In genomic region chr1:204146965-204147364, GRCh38 we compare ENCODE assay signal across 16 cellular contexts. TPM values are rescaled to one million over a fixed set of nuclear protein-coding genes. Genes with fewer than 3 reads are reported as not detected.
A peak's percentile ranks its signal among the peaks of the same experiment; 100 is the strongest.
DNase-seq lines count a peak whose midpoint lies in the region; ATAC-seq, FAIRE-seq and TF ChIP-seq lines count a peak whose summit lies in the region.
"Had no signal": no experiment of that assay in that cellular context is flagged by ENCODE, and none has a peak within 500 bp of the region (broad histone marks: within the 10 kb centered on the region; RNA-seq: fewer than 3 reads in every experiment).

No MANE protein-coding gene starts in this region.

- intact Hi-C loops in HepG2 (cut with micrococcal nuclease; ENCODE audit: unreplicated experiment) (loop anchor here (10.0 kb wide), 1 partner anchor 358 kb away; no protein-coding TSS in a partner anchor), testis (cut with DNase I; ENCODE audit: low total_unique reads) (no loop called here)

- BruUV-seq in HepG2 (replicated peaks; lab: Mats Ljungman, UMichigan): no TSS peak

- no peak overlapping the region for H3K23ac ChIP-seq in H9 (ENCODE audit: insufficient read length, low read depth, low read length)

- H3K27ac ChIP-seq in H9 (ENCODE audit: insufficient read length, low read depth, low read length): no peak overlapping the region
- H3K27ac ChIP-seq in HepG2 (ENCODE audit: extremely low read length, insufficient read depth, low read length): peak overlapping the region; percentile 65
- peak overlapping the region; percentile 38 to 63 for H3K27ac ChIP-seq in testis

- H2AK5ac ChIP-seq in H9 (ENCODE audit: insufficient read length, low read length): no peak overlapping the region

- H2BK120ac ChIP-seq in H9 (ENCODE audit: low read depth, low read length, poor library complexity, severe bottlenecking): no peak overlapping the region

- H3K9me3 ChIP-seq in H9 (ENCODE audit: control insufficient read depth, low read depth, low read length): no peaks in the 10 kb centered on the region
- no peaks in the 10 kb centered on the region for H3K9me3 ChIP-seq in HepG2 (ENCODE audit: low read length)
- H3K9me3 ChIP-seq in testis: no peaks in the 10 kb centered on the region

- no peak overlapping the region for H3T11ph ChIP-seq in H9 (ENCODE audit: low read length)

- H3K4me3 ChIP-seq in HepG2 (replicated peaks in 1 of 3; ENCODE audit: insufficient read depth in 1 of 3, low read depth in 2 of 3, low read length in 3 of 3) (peak overlapping the region in 1 of 3 experiments; percentile 5; a peak in 1 of 6 replicates), testis (no peak overlapping the region)

- H3K79me1 ChIP-seq in H9 (ENCODE audit: insufficient read depth, low read depth, low read length, poor library complexity, severe bottlenecking): no peaks in the 10 kb centered on the region

- H4K91ac ChIP-seq in H9 (ENCODE audit: insufficient read length, low read depth, low read length): no peak overlapping the region

- no peak overlapping the region for H2BK5ac ChIP-seq in H9 (ENCODE audit: insufficient read length, low read length)

- CTCF ChIA-PET in WTC11 (lab: Charles Lee): interaction anchor here (0.9 to 1.7 kb wide), 8 partner anchors 9 to 276 kb away, joined by 3 to 6 read pairs (median 4); partner anchors contain the start of gene GOLT1A
- CTCF ChIA-PET in HepG2 (lab: Yijun Ruan, JAX; ENCODE audit: low intra/inter-chr PET ratio, low total read pairs): no interaction called here

- no peak overlapping the region for H2BK15ac ChIP-seq in H9 (ENCODE audit: low read depth, low read length)

- H3K27me3 Mint-ChIP-seq in H9 (ENCODE audit: low read depth): peaks cover 30% of the 10 kb centered on the region
- peaks cover 11% of the 10 kb centered on the region for H3K27me3 Mint-ChIP-seq in WTC11 (ENCODE audit: low read depth)

- H3K27me3 ChIP-seq in H9 (ENCODE audit: insufficient read depth, low read length) (no peaks in the 10 kb centered on the region), HepG2 (ENCODE audit: control insufficient read depth in 1 of 2, insufficient read depth in 2 of 2, low read length in 2 of 2) (no peaks in the 10 kb centered on the region; a peak in 1 of 5 replicates), testis (no peaks in the 10 kb centered on the region)

- no CpG with 5 or more reads among the region's 7 CpGs for WGBS in H9 (ENCODE audit: extremely low coverage, insufficient read length, low lambda C conversion rate)
- WGBS in HepG2 (ENCODE audit: low lambda C conversion rate): 68% methylated on average over 4 of the region's 7 CpGs
- 56 to 72% methylated on average over 7 of the region's 7 CpGs for WGBS in testis, 2 donors

- no peak overlapping the region for H3K56ac ChIP-seq in H9 (ENCODE audit: insufficient read length, low read depth, low read length)

- TF ChIP-seq CTCF in H9 (conservative IDR thresholded peaks at IDR 0.05) (no peak), WTC11 (IDR thresholded peaks at IDR 0.05) (no peak), HepG2 (CRISPR knock-in tag; IDR thresholded peaks at IDR 0.05) (no peak), testis (IDR thresholded peaks at IDR 0.05) (no peak), GM13977 (IDR thresholded peaks at IDR 0.05; ENCODE audit: extremely low read depth, insufficient read depth, missing control alignments) (no peak)

- no peak overlapping the region for H4K8ac ChIP-seq in H9 (replicated peaks; ENCODE audit: insufficient read length, low read depth, low read length)

- H2AFZ ChIP-seq in H9 (ENCODE audit: low read length): no peak overlapping the region
- no peak overlapping the region for H2AFZ ChIP-seq in HepG2 (ENCODE audit: low read length)

- peaks cover 49 to 50% of the 10 kb centered on the region in 2 experiments for H3K4me1 Mint-ChIP-seq in H9
- peaks cover 48% of the 10 kb centered on the region for H3K4me1 Mint-ChIP-seq in WTC11

- ATAC-seq in WTC11 (no peak; the same call in 1 of the 2 replicates), HepG2 (peak; percentile 2; the same call in 1 of the 3 replicates), HG02885 (IDR thresholded peaks at IDR 0.05; ENCODE audit: poor library complexity, unreplicated experiment) (no peak)

- no peak for DNase-seq in H9
- no peak for DNase-seq in WTC11 (ENCODE audit: low spot score)
- no peak for DNase-seq in HepG2 (ENCODE audit: low spot score)
- no peak for DNase-seq in testis
- DNase-seq in GM13977 (ENCODE audit: low spot score): no peak
- no peak for DNase-seq in NCI-H510A (lab: John Stamatoyannopoulos, UW)
- DNase-seq: DMS153, Kasumi-1, MM.1S, NCI-H1092 treated with DMSO at 0.1 percent for 48 hours, NCI-H1694, NCI-H524 treated with DMSO at 0.1 percent for 48 hours, SHP77 treated with DMSO at 0.1 percent for 48 hours had no signal

- no peak for TF ChIP-seq RAD21 in HepG2 (CRISPR knock-in tag; IDR thresholded peaks at IDR 0.05)

- peak overlapping the region in 1 of 2 experiments; percentile 40; a peak in 1 of 5 replicates for H3K4me3 Mint-ChIP-seq in H9
- H3K4me3 Mint-ChIP-seq in WTC11: no peak overlapping the region

- in situ Hi-C loops in HepG2 (cut with HindIII; ENCODE audit: extremely low pct_ligation_motif_present, low pct_unique_long_range_greater_than_20kb) (no loop called here), GM13977 (cut with MboI; ENCODE audit: low pct_unique_long_range_greater_than_20kb, low sequenced_read_pairs, unreplicated experiment) (no loop called here)

- no peak overlapping the region for H3K18ac ChIP-seq in H9 (ENCODE audit: insufficient read length, low read depth, low read length)

- no peak overlapping the region for H2BK20ac ChIP-seq in H9 (ENCODE audit: low read depth, low read length, poor library complexity, severe bottlenecking)

- H3K9me3 Mint-ChIP-seq in H9: no peaks in the 10 kb centered on the region; a peak in 1 of 5 replicates
- H3K9me3 Mint-ChIP-seq in WTC11: no peaks in the 10 kb centered on the region
- H3K9me3 Mint-ChIP-seq: IgD-negative memory B cell had no signal

- no peak overlapping the region for H3K9ac ChIP-seq in H9 (ENCODE audit: extremely low read depth, insufficient read length, low read length)
- H3K9ac ChIP-seq in HepG2 (ENCODE audit: insufficient read depth, low read depth, low read length): no peak overlapping the region; the same call in 1 of the 2 replicates

- peaks cover 6% of the 10 kb centered on the region for H3K23me2 ChIP-seq in H9 (ENCODE audit: insufficient read length, low read depth, low read length, poor library complexity, severe bottlenecking)

- H3K14ac ChIP-seq in H9 (ENCODE audit: insufficient read depth, low read length): no peak overlapping the region

- TF ChIP-seq EP300 in HepG2 (IDR thresholded peaks at IDR 0.05; ENCODE audit: low read depth in 2 of 2, low read length in 2 of 2): peak in 1 of 2 experiments; percentile 53; a peak in 1 of 4 replicates
- TF ChIP-seq EP300 in HepG2 (CRISPR knock-in tag; IDR thresholded peaks at IDR 0.05; ENCODE audit: borderline replicate concordance): no peak

- H4K5ac ChIP-seq in H9 (ENCODE audit: insufficient read length, low read depth, low read length): no peak overlapping the region

- TF ChIP-seq POLR2A in HepG2 (IDR thresholded peaks at IDR 0.05; ENCODE audit: insufficient read depth in 1 of 2, low read depth in 2 of 2, low read length in 2 of 2) (no peak), testis (IDR thresholded peaks at IDR 0.05) (no peak)

- peaks cover 0 to 10% (median 9%) of the 10 kb centered on the region in 3 experiments; a peak in 4 of 7 replicates for H3K36me3 Mint-ChIP-seq in H9 (ENCODE audit: insufficient read depth in 1 of 3, low read depth in 3 of 3)
- peaks cover 6% of the 10 kb centered on the region; the same call in 1 of the 2 replicates for H3K36me3 Mint-ChIP-seq in WTC11
- H3K36me3 Mint-ChIP-seq: IgD-negative memory B cell had no signal

- H3K4ac ChIP-seq in H9 (ENCODE audit: low read depth, low read length): no peak overlapping the region

- no peak overlapping the region for H2BK12ac ChIP-seq in H9 (ENCODE audit: insufficient read length, low read depth, low read length)

- H4K20me1 ChIP-seq in H9 (ENCODE audit: control insufficient read depth, insufficient read depth, insufficient read length) (no peaks in the 10 kb centered on the region), HepG2 (ENCODE audit: insufficient read depth, low read length) (no peaks in the 10 kb centered on the region)

- H3K36me3 ChIP-seq in HepG2 (replicated peaks in 1 of 2; ENCODE audit: control insufficient read depth in 1 of 2, insufficient read depth in 2 of 2, low read length in 2 of 2) (no peaks in the 10 kb centered on the region), testis (ENCODE audit: low read depth, missing control alignments) (no peaks in the 10 kb centered on the region)

- H3K4me1 ChIP-seq in H9 (ENCODE audit: insufficient read depth, low read length): peaks cover 4% of the 10 kb centered on the region; the same call in 1 of the 2 replicates
- peaks cover 83% of the 10 kb centered on the region for H3K4me1 ChIP-seq in HepG2 (ENCODE audit: insufficient read depth, low read length)
- peaks cover 70% of the 10 kb centered on the region for H3K4me1 ChIP-seq in testis

- H3K4me2 ChIP-seq in H9 (ENCODE audit: insufficient read depth, insufficient read length, low read length) (no peak overlapping the region), HepG2 (ENCODE audit: low read depth, low read length) (peak overlapping the region; percentile 50)

- no peak for FAIRE-seq in HepG2 (lab: Jason Lieb, UNC)
- FAIRE-seq: RCC 7860 had no signal

- peak overlapping the region; percentile 76 to 89 (median 85); a peak in 5 of 7 replicates for H3K27ac Mint-ChIP-seq in H9
- H3K27ac Mint-ChIP-seq in WTC11: 0 out of 2 replicates have a peak overlapping the region, but pooled peaks have one; percentile 40
- H3K27ac Mint-ChIP-seq: IgD-negative memory B cell had no signal

- POLR2A ChIA-PET in WTC11 (lab: Charles Lee): no interaction called here
- POLR2A ChIA-PET in HepG2 (lab: Yijun Ruan, JAX): no interaction called here

- no peaks in the 10 kb centered on the region for H3K79me2 ChIP-seq in H9 (ENCODE audit: insufficient read depth, low read length)
- no peaks in the 10 kb centered on the region for H3K79me2 ChIP-seq in HepG2 (ENCODE audit: insufficient read depth, low read length)

RNA-seq across cellular contexts. Expression of gene ETNK2, which starts 4.9 kb away (rescaled TPM):
- total RNA-seq in H9 (2021): 17.6 and 18.6 TPM in 2 replicates
- total RNA-seq in WTC11 (2021): 18.3 to 20.2 TPM (median 19.7 TPM) in 3 replicates
- total RNA-seq in HepG2 (2016; rRNA removed; fragmentation: Illumina TruSeq; extraction: Trizol): 35.3 and 42.8 TPM in 2 replicates
- 44.9 and 55.4 TPM in 2 replicates for total RNA-seq in HepG2 (2016; cell fraction: cytosol; rRNA removed; fragmentation: Illumina TruSeq; extraction: Trizol; ENCODE audit: low read depth)
- 31.7 and 40.5 TPM in 2 replicates for total RNA-seq in HepG2 (2016; cell fraction: insoluble cytoplasmic fraction; rRNA removed; fragmentation: Illumina TruSeq; extraction: Trizol)
- 91.7 and 102 TPM in 2 replicates for total RNA-seq in HepG2 (2016; cell fraction: membrane; rRNA removed; fragmentation: Illumina TruSeq; extraction: Trizol)
- total RNA-seq in HepG2 (2016; cell fraction: nucleus; rRNA removed; fragmentation: Illumina TruSeq; extraction: Trizol): 18.1 and 22.1 TPM in 2 replicates
- polyA plus RNA-seq in HepG2 (2011; rRNA removed): 15.5 and 23.4 TPM in 2 replicates
- polyA plus RNA-seq in HepG2 (2011; cell fraction: cytosol; rRNA removed): 13.9 and 23.8 TPM in 2 replicates
- polyA plus RNA-seq in HepG2 (2011; cell fraction: nucleus; rRNA removed): 5.6 and 10.0 TPM in 2 replicates
- polyA plus RNA-seq in HepG2 (2012): 18.2 and 18.3 TPM in 2 replicates
- polyA plus RNA-seq in HepG2 (2016; cell fraction: cytosol; fragmentation: Illumina TruSeq; extraction: Trizol; ENCODE audit: low read depth): 63.9 and 73.6 TPM in 2 replicates
- 38.8 and 47.8 TPM in 2 replicates for polyA plus RNA-seq in HepG2 (2016; cell fraction: insoluble cytoplasmic fraction; fragmentation: Illumina TruSeq; extraction: Trizol; ENCODE audit: low read depth)
- 98.0 and 100 TPM in 2 replicates for polyA plus RNA-seq in HepG2 (2016; cell fraction: membrane; fragmentation: Illumina TruSeq; extraction: Trizol; ENCODE audit: low read depth)
- polyA plus RNA-seq in HepG2 (2016; cell fraction: nucleus; fragmentation: Illumina TruSeq; extraction: Trizol; ENCODE audit: insufficient read depth, low read depth): 24.8 and 26.8 TPM in 2 replicates
- polyA minus RNA-seq in HepG2 (2011; rRNA and poly(A)+ RNA removed; ENCODE audit: low replicate concordance): 1.9 and 16.9 TPM in 2 replicates
- polyA minus RNA-seq in HepG2 (2011; cell fraction: cytosol; rRNA and poly(A)+ RNA removed): 6.6 and 10.3 TPM in 2 replicates
- 4.9 and 9.0 TPM in 2 replicates for polyA minus RNA-seq in HepG2 (2011; cell fraction: nucleus; rRNA and poly(A)+ RNA removed)
- total RNA-seq in testis: 100 to 1,000 TPM; 116 to 227 TPM
- polyA plus RNA-seq in testis (ENCODE audit: insufficient read depth, low read depth, low replicate concordance): 187 TPM

RNA-seq across cellular contexts. Expression of gene REN, which starts 19.2 kb away (rescaled TPM):
- total RNA-seq in H9 (2021): not detected in 2 replicates
- total RNA-seq in WTC11 (2021): not detected in 3 replicates
- total RNA-seq in HepG2 (2016; rRNA removed; fragmentation: Illumina TruSeq; extraction: Trizol): not detected in 2 replicates
- not detected in 2 replicates for total RNA-seq in HepG2 (2016; cell fraction: cytosol; rRNA removed; fragmentation: Illumina TruSeq; extraction: Trizol; ENCODE audit: low read depth)
- not detected in 2 replicates for total RNA-seq in HepG2 (2016; cell fraction: insoluble cytoplasmic fraction; rRNA removed; fragmentation: Illumina TruSeq; extraction: Trizol)
- total RNA-seq in HepG2 (2016; cell fraction: membrane; rRNA removed; fragmentation: Illumina TruSeq; extraction: Trizol): not detected in 2 replicates
- not detected in 2 replicates for total RNA-seq in HepG2 (2016; cell fraction: nucleus; rRNA removed; fragmentation: Illumina TruSeq; extraction: Trizol)
- 0.05 TPM in 1 of 2 replicates, not detected in the other for polyA plus RNA-seq in HepG2 (2011; rRNA removed)
- 0.03 and 0.06 TPM in 2 replicates for polyA plus RNA-seq in HepG2 (2011; cell fraction: cytosol; rRNA removed)
- 0.12 and 0.21 TPM in 2 replicates for polyA plus RNA-seq in HepG2 (2011; cell fraction: nucleus; rRNA removed)
- not detected in 2 replicates for polyA plus RNA-seq in HepG2 (2012)
- not detected in 2 replicates for polyA plus RNA-seq in HepG2 (2016; cell fraction: cytosol; fragmentation: Illumina TruSeq; extraction: Trizol; ENCODE audit: low read depth)
- polyA plus RNA-seq in HepG2 (2016; cell fraction: insoluble cytoplasmic fraction; fragmentation: Illumina TruSeq; extraction: Trizol; ENCODE audit: low read depth): not detected in 2 replicates
- polyA plus RNA-seq in HepG2 (2016; cell fraction: membrane; fragmentation: Illumina TruSeq; extraction: Trizol; ENCODE audit: low read depth): not detected in 2 replicates
- polyA plus RNA-seq in HepG2 (2016; cell fraction: nucleus; fragmentation: Illumina TruSeq; extraction: Trizol; ENCODE audit: insufficient read depth, low read depth): not detected in 2 replicates
- not detected in 2 replicates for polyA minus RNA-seq in HepG2 (2011; rRNA and poly(A)+ RNA removed; ENCODE audit: low replicate concordance)
- not detected in 2 replicates for polyA minus RNA-seq in HepG2 (2011; cell fraction: cytosol; rRNA and poly(A)+ RNA removed)
- polyA minus RNA-seq in HepG2 (2011; cell fraction: nucleus; rRNA and poly(A)+ RNA removed): not detected in 2 replicates
- total RNA-seq in testis: not detected
- 2.2 TPM for polyA plus RNA-seq in testis (ENCODE audit: insufficient read depth, low read depth, low replicate concordance)
- polyA plus RNA-seq: IgD-negative memory B cell had no signal

RNA-seq across cellular contexts. Expression of gene KISS1, which starts 49.3 kb away (rescaled TPM):
- total RNA-seq in H9 (2021) (0.59 and 0.68 TPM in 2 replicates), WTC11 (2021) (0.35 to 1.2 TPM (median 0.66 TPM) in 3 replicates), HepG2 (2016; rRNA removed; fragmentation: Illumina TruSeq; extraction: Trizol) (0.80 TPM in 1 of 2 replicates, not detected in the other), testis (1 to 10 TPM; 1.8 to 3.5 TPM)
- 1.4 TPM in 1 of 2 replicates, not detected in the other for total RNA-seq in HepG2 (2016; cell fraction: cytosol; rRNA removed; fragmentation: Illumina TruSeq; extraction: Trizol; ENCODE audit: low read depth)
- 0.58 and 1.2 TPM in 2 replicates for total RNA-seq in HepG2 (2016; cell fraction: insoluble cytoplasmic fraction; rRNA removed; fragmentation: Illumina TruSeq; extraction: Trizol)
- 1.5 TPM in 2 replicates for total RNA-seq in HepG2 (2016; cell fraction: membrane; rRNA removed; fragmentation: Illumina TruSeq; extraction: Trizol)
- total RNA-seq in HepG2 (2016; cell fraction: nucleus; rRNA removed; fragmentation: Illumina TruSeq; extraction: Trizol): not detected in 2 replicates
- polyA plus RNA-seq in HepG2 (2011; rRNA removed) (0.24 and 0.33 TPM in 2 replicates), testis (ENCODE audit: insufficient read depth, low read depth, low replicate concordance) (3.7 TPM)
- polyA plus RNA-seq in HepG2 (2011; cell fraction: cytosol; rRNA removed): 0.21 and 0.93 TPM in 2 replicates
- 0.76 and 0.81 TPM in 2 replicates for polyA plus RNA-seq in HepG2 (2011; cell fraction: nucleus; rRNA removed)
- polyA plus RNA-seq in HepG2 (2012): not detected in 2 replicates
- 0.86 and 0.96 TPM in 2 replicates for polyA plus RNA-seq in HepG2 (2016; cell fraction: cytosol; fragmentation: Illumina TruSeq; extraction: Trizol; ENCODE audit: low read depth)
- polyA plus RNA-seq in HepG2 (2016; cell fraction: insoluble cytoplasmic fraction; fragmentation: Illumina TruSeq; extraction: Trizol; ENCODE audit: low read depth): not detected in 2 replicates
- 0.51 and 0.60 TPM in 2 replicates for polyA plus RNA-seq in HepG2 (2016; cell fraction: membrane; fragmentation: Illumina TruSeq; extraction: Trizol; ENCODE audit: low read depth)
- polyA plus RNA-seq in HepG2 (2016; cell fraction: nucleus; fragmentation: Illumina TruSeq; extraction: Trizol; ENCODE audit: insufficient read depth, low read depth): not detected in 2 replicates
- polyA minus RNA-seq in HepG2 (2011; rRNA and poly(A)+ RNA removed; ENCODE audit: low replicate concordance): not detected in 2 replicates
- polyA minus RNA-seq in HepG2 (2011; cell fraction: cytosol; rRNA and poly(A)+ RNA removed): not detected in 2 replicates
- not detected in 2 replicates for polyA minus RNA-seq in HepG2 (2011; cell fraction: nucleus; rRNA and poly(A)+ RNA removed)
- polyA plus RNA-seq: IgD-negative memory B cell had no signal
